13 cellular contexts compared by ENCODE assay signal in genomic region chr9:95142728-95143127, GRCh38.
"Had no signal": no experiment of that assay in that cellular context is flagged by ENCODE, and none has a peak within 500 bp of the region (broad histone marks: within the 10 kb centered on the region; RNA-seq: fewer than 3 reads in every experiment).

No MANE protein-coding gene starts in this region.

- H3K9me3 ChIP-seq: adrenal gland, heart left ventricle, lower lobe of right lung had no signal

- H3K4me1 ChIP-seq: lower lobe of right lung had no signal

- H3K4me3 ChIP-seq: adrenal gland, heart left ventricle, lower lobe of right lung had no signal

- DNase-seq: activated gamma-delta T cell; adrenal gland; foreskin melanocyte; heart left ventricle; lower lobe of right lung; occipital lobe; posterior cingulate gyrus; stimulated activated CD4-positive, alpha-beta T cell treated with anti-CD3 and anti-CD28 coated beads, Interleukin-1b, Interleukin-23, amount 100 ng/mL, for 48 hours; stimulated activated naive CD4-positive, alpha-beta T cell treated with Interleukin-2 at 50 U/mL for 16 hours; substantia nigra; T1000 had no signal

- ATAC-seq: activated CD4-positive, CD25-positive, alpha-beta regulatory T cell treated with anti-CD3 and anti-CD28 coated beads, Interleukin-2, amount 50 U/mL, for 24 hours; activated naive CD4-positive, alpha-beta T cell treated with anti-CD3 and anti-CD28 coated beads, Interleukin-2, amount 50 U/mL, for 72 hours; heart left ventricle; lower lobe of right lung had no signal

- H3K27me3 ChIP-seq: adrenal gland, heart left ventricle had no signal

- H3K36me3 ChIP-seq: adrenal gland, heart left ventricle had no signal
